ENCODE assay signal across 9 cellular contexts in genomic region chr22:19105867-19106802, GRCh38. TPM values are rescaled to one million over a fixed set of nuclear protein-coding genes. Genes with fewer than 3 reads are reported as not detected.
DNase-seq lines count a peak whose midpoint lies in the region; ATAC-seq and TF ChIP-seq lines count a peak whose summit lies in the region.
"Had no signal": no experiment of that assay in that cellular context is flagged by ENCODE, and none has a peak within 500 bp of the region (broad histone marks: within the 10 kb centered on the region; RNA-seq: fewer than 3 reads in every experiment).

No MANE protein-coding gene starts in this region.

- H3K4me2 ChIP-seq in hepatocyte, result no peak overlapping the region

- POLR2A ChIA-PET in activated CD8-positive, alpha-beta T cell treated with anti-CD3 and anti-CD28 coated beads for 36 hours (lab: Charles Lee), result interaction anchor here (2.6 kb wide), 1 partner anchor 15 kb away, joined by 6 read pairs; the partner anchor contains the start of gene DGCR2

- H4K20me1 ChIP-seq in hepatocyte (ENCODE audit: insufficient read depth, poor library complexity, severe bottlenecking), result peaks cover 81% of the 10 kb centered on the region

- CTCF ChIA-PET in activated CD8-positive, alpha-beta T cell treated with anti-CD3 and anti-CD28 coated beads for 36 hours (lab: Charles Lee), result interaction anchor here (0.8 to 1.8 kb wide), 4 partner anchors 12 to 738 kb away, joined by 3 to 6 read pairs (median 4); partner anchors contain the start of genes DGCR2 and ESS2

- H3K4me3 Mint-ChIP-seq in activated CD8-positive, alpha-beta T cell treated with anti-CD3 and anti-CD28 coated beads for 36 hours, result no peak overlapping the region
- H3K4me3 Mint-ChIP-seq in stimulated activated memory B cell treated with anti-CD40 and anti-IgM and Interleukin-4, amounts not matched to agents 10 μg/mL and 1 μg/mL and 100 μg/mL, for 72 hours, result no peak overlapping the region

- H3K79me2 ChIP-seq in hepatocyte, result peaks cover 90% of the 10 kb centered on the region

- H3K27ac ChIP-seq in hepatocyte, result no peak overlapping the region
- H3K27ac ChIP-seq: SK-N-MC had no signal

- no peaks in the 10 kb centered on the region for H3K36me3 ChIP-seq in hepatocyte (replicated peaks; ENCODE audit: insufficient read depth, low read depth)

- peaks cover 5% of the 10 kb centered on the region for H3K36me3 Mint-ChIP-seq in activated CD8-positive, alpha-beta T cell treated with anti-CD3 and anti-CD28 coated beads for 36 hours (ENCODE audit: low read depth)
- no peaks in the 10 kb centered on the region for H3K36me3 Mint-ChIP-seq in stimulated activated memory B cell treated with anti-CD40 and anti-IgM and Interleukin-4, amounts not matched to agents 10 μg/mL and 1 μg/mL and 100 μg/mL, for 72 hours

- H3K4me3 ChIP-seq in hepatocyte, result no peak overlapping the region
- H3K4me3 ChIP-seq: SK-N-MC had no signal

- H3K9me3 ChIP-seq in hepatocyte (ENCODE audit: low read depth), result no peaks in the 10 kb centered on the region

- peaks cover 11% of the 10 kb centered on the region for H3K4me1 ChIP-seq in hepatocyte (ENCODE audit: insufficient read depth)

- no peaks in the 10 kb centered on the region for H3K9me2 ChIP-seq in hepatocyte (replicated peaks; ENCODE audit: insufficient read depth)

- no peaks in the 10 kb centered on the region for H3K9me3 Mint-ChIP-seq in activated CD8-positive, alpha-beta T cell treated with anti-CD3 and anti-CD28 coated beads for 36 hours
- no peaks in the 10 kb centered on the region for H3K9me3 Mint-ChIP-seq in stimulated activated memory B cell treated with anti-CD40 and anti-IgM and Interleukin-4, amounts not matched to agents 10 μg/mL and 1 μg/mL and 100 μg/mL, for 72 hours

- H3K27me3 ChIP-seq in hepatocyte, result no peaks in the 10 kb centered on the region

- H3K27me3 Mint-ChIP-seq in activated CD8-positive, alpha-beta T cell treated with anti-CD3 and anti-CD28 coated beads for 36 hours, result no peaks in the 10 kb centered on the region
- no peaks in the 10 kb centered on the region for H3K27me3 Mint-ChIP-seq in stimulated activated memory B cell treated with anti-CD40 and anti-IgM and Interleukin-4, amounts not matched to agents 10 μg/mL and 1 μg/mL and 100 μg/mL, for 72 hours

- H2AFZ ChIP-seq in hepatocyte, result no peak overlapping the region

- peak; percentile 62 for ATAC-seq in activated CD8-positive, alpha-beta T cell treated with anti-CD3 and anti-CD28 coated beads for 36 hours
- peak; percentile 65 for ATAC-seq in stimulated activated memory B cell treated with anti-CD40 and anti-IgM and Interleukin-4, amounts not matched to agents 10 μg/mL and 1 μg/mL and 100 μg/mL, for 72 hours

- intact Hi-C loops in activated CD8-positive, alpha-beta T cell treated with anti-CD3 and anti-CD28 coated beads for 36 hours (cut with micrococcal nuclease), result no loop called here

- 83% methylated on average over 18 of the region's 18 CpGs for WGBS in hepatocyte (ENCODE audit: low lambda C conversion rate, missing lambda C conversion rate)

- H3K4me1 Mint-ChIP-seq in activated CD8-positive, alpha-beta T cell treated with anti-CD3 and anti-CD28 coated beads for 36 hours (ENCODE audit: low read depth), result peaks cover 61% of the 10 kb centered on the region
- peaks cover 61% of the 10 kb centered on the region for H3K4me1 Mint-ChIP-seq in stimulated activated memory B cell treated with anti-CD40 and anti-IgM and Interleukin-4, amounts not matched to agents 10 μg/mL and 1 μg/mL and 100 μg/mL, for 72 hours

- peak; percentile 14 for DNase-seq in NCI-H82 (lab: John Stamatoyannopoulos, UW)
- no peak for DNase-seq in NCI-H82 treated with DMSO at 0.1 percent for 48 hours (lab: John Stamatoyannopoulos, UW; ENCODE audit: unreplicated experiment)
- DNase-seq in activated CD8-positive, alpha-beta T cell treated with anti-CD3 and anti-CD28 coated beads for 36 hours, result peak; percentile 62
- no peak for DNase-seq in hepatocyte (ENCODE audit: low spot score)
- no peak for DNase-seq in hypothalamus (lab: John Stamatoyannopoulos, UW)
- no peak for DNase-seq in NCI-H2029 (lab: John Stamatoyannopoulos, UW)
- no peak for DNase-seq in T1000 (lab: John Stamatoyannopoulos, UW)

- peak; percentile 40 for TF ChIP-seq CTCF in activated CD8-positive, alpha-beta T cell treated with anti-CD3 and anti-CD28 coated beads for 36 hours (IDR thresholded peaks at IDR 0.05)
- TF ChIP-seq CTCF in hepatocyte (IDR thresholded peaks at IDR 0.05; ENCODE audit: poor library complexity), result peak; percentile 15

- H3K27ac Mint-ChIP-seq in activated CD8-positive, alpha-beta T cell treated with anti-CD3 and anti-CD28 coated beads for 36 hours, result peak overlapping the region; percentile 47
- peak overlapping the region; percentile 31 for H3K27ac Mint-ChIP-seq in stimulated activated memory B cell treated with anti-CD40 and anti-IgM and Interleukin-4, amounts not matched to agents 10 μg/mL and 1 μg/mL and 100 μg/mL, for 72 hours

RNA-seq across cellular contexts. Expression of gene DGCR2, which starts 16.1 kb away (rescaled TPM):
- 10 to 100 TPM; 18.0 to 20.0 TPM for total RNA-seq in activated CD8-positive, alpha-beta T cell treated with anti-CD3 and anti-CD28 coated beads for 36 hours
- 45.2 and 61.5 TPM in 2 replicates for total RNA-seq in hepatocyte
- polyA plus RNA-seq in hepatocyte, result 62.4 and 67.2 TPM in 2 replicates

RNA-seq across cellular contexts. Expression of gene TSSK2, which starts 25.0 kb away (rescaled TPM):
- not detected for total RNA-seq in activated CD8-positive, alpha-beta T cell treated with anti-CD3 and anti-CD28 coated beads for 36 hours
- not detected in 2 replicates for total RNA-seq in hepatocyte
- not detected in 2 replicates for polyA plus RNA-seq in hepatocyte

RNA-seq across cellular contexts. Expression of gene ESS2, which starts 38.3 kb away (rescaled TPM):
- total RNA-seq in activated CD8-positive, alpha-beta T cell treated with anti-CD3 and anti-CD28 coated beads for 36 hours, result 10 to 100 TPM; 11.7 to 12.9 TPM
- 7.6 and 9.0 TPM in 2 replicates for total RNA-seq in hepatocyte
- polyA plus RNA-seq in hepatocyte, result 11.4 and 11.7 TPM in 2 replicates

RNA-seq across cellular contexts. Expression of gene GSC2, which starts 44.0 kb away (rescaled TPM):
- not detected for total RNA-seq in activated CD8-positive, alpha-beta T cell treated with anti-CD3 and anti-CD28 coated beads for 36 hours
- not detected in 2 replicates for total RNA-seq in hepatocyte
- not detected in 2 replicates for polyA plus RNA-seq in hepatocyte

Comparison
In these comparisons a context has a peak if more than half of its experiments do, and no peak if none do; other contexts are left out.
1. DNase-seq: peak in NCI-H82 (single experiment) and activated CD8-positive, alpha-beta T cell treated with anti-CD3 and anti-CD28 coated beads for 36 hours (single experiment); none in NCI-H82 treated with DMSO at 0.1 percent for 48 hours (single experiment), hepatocyte (single experiment), hypothalamus (0 of 51), NCI-H2029 (single experiment) and T1000 (single experiment).